In the genomic region with DNA sequence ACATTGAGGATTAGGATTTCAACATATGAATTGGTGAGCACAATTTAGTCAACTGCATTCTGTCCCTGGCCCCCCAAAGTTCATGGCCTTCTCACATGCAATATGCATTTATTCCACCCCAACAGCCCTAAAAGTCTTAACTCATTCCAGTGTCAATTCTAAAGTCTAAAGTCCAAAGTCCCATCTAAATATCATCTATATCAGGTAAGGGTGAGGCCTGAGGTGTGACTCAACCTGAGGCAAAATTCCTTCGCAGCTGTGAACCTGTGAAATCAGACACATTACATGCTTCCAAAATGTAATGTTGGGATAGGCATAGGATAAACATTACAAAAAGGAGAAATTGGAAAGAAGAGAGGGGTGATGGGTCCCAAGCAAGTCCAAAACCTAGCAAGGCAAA, we compare ENCODE assay signal across 19 cellular contexts. TPM values are rescaled to one million over a fixed set of nuclear protein-coding genes. Genes with fewer than 3 reads are reported as not detected.
"Had no signal": no experiment of that assay in that cellular context is flagged by ENCODE, and none has a peak within 500 bp of the region (broad histone marks: within the 10 kb centered on the region; RNA-seq: fewer than 3 reads in every experiment).

No MANE protein-coding gene starts in this region.

- H3K36me3 ChIP-seq: gastroesophageal sphincter, prostate gland, right lobe of liver, stomach, WERI-Rb-1 had no signal

- H3K27ac ChIP-seq: gastroesophageal sphincter, prostate gland, right lobe of liver, stomach had no signal

- H3K4me3 ChIP-seq: gastroesophageal sphincter, prostate gland, right lobe of liver, stomach had no signal

- H3K27me3 ChIP-seq: gastroesophageal sphincter, right lobe of liver, stomach had no signal

- H3K4me1 ChIP-seq: gastroesophageal sphincter, prostate gland, right lobe of liver had no signal

- H3K9me3 ChIP-seq: gastroesophageal sphincter, prostate gland, right lobe of liver, stomach had no signal

- DNase-seq: activated CD4-positive, alpha-beta T cell treated with anti-CD3 and anti-CD28 coated beads for 1 hour; activated CD4-positive, alpha-beta T cell treated with anti-CD3 and anti-CD28 coated beads, Interleukin-2, amount 50 U/mL, for 4 hours; activated effector memory CD4-positive, alpha-beta T cell treated with anti-CD3 and anti-CD28 coated beads, Interleukin-2, amount 50 U/mL, for 16 hours; activated naive CD4-positive, alpha-beta T cell treated with anti-CD3 and anti-CD28 coated beads, Interleukin-2, amount 50 U/mL, for 16 hours; activated T-cell treated with anti-CD3 and anti-CD28 coated beads, Interleukin-2, amount 50 U/mL, for 72 hours; aorta; cerebellar nuclear complex; effector CD8-positive, alpha-beta T cell; right lobe of liver; stimulated activated CD4-positive, alpha-beta T cell treated with anti-CD3 and anti-CD28 coated beads, Interleukin-4, amount 100 ng/mL, for 24 hours; stomach; SW 1271 had no signal

- ATAC-seq: activated T-cell treated with anti-CD3 and anti-CD28 coated beads, Interleukin-2, amount 50 U/mL, for 72 hours; esophagus mucosa; gastroesophageal sphincter; stimulated activated effector memory CD8-positive, alpha-beta T cell treated with anti-CD3 and anti-CD28 coated beads, Interleukin-12 subunit alpha, Interleukin-12 subunit beta, amount 100 ng/mL, for 72 hours had no signal

RNA-seq across cellular contexts. Expression of a gene that starts 27.8 kb away (rescaled TPM):
- total RNA-seq: lung microvascular endothelial cell, neural crest cell had no signal
